In the genomic region with DNA sequence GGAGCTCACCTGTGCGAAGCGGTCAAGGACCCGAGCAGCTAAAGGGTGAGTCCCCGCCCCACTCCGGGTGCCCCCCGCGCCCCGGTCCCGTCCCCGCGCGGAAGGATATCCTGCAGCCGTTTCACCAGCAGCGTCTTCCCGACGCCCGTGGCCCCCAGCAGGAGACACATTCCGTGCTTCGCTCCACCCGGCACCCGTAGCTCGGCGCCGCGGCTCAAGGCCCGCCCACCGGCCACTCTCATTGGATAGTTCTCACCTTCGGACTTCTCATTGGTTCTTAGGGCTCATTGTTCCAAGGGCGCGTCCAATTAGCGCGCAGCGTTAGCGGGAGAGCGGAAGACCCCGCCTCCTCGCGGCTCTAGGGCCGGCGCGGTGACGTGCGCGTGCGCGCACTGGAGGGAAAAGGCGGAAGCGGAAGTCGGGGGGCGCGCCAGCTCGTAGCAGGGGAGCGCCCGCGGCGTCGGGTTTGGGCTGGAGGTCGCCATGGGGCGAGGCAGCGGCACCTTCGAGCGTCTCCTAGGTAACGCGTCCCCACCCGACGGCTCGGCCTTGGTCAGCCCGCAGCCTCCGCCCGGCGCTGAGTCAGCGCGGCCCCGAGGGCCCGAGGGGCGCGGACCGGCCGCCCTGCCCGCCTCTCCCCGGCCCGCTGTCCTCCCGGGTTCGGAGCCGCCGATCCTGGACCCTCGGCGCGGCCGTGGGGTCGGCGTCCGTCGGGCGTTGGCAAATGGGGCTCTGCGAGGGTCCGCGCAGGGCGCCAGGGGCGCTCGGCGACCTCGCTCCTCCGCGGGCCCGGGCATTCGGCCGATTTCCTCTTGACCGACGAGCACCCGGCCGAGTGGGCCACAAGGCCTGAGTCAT, we compare ENCODE assay signal across 8 cellular contexts. TPM values are rescaled to one million over a fixed set of nuclear protein-coding genes. Genes with fewer than 3 reads are reported as not detected.
A peak's percentile ranks its signal among the peaks of the same experiment; 100 is the strongest.
DNase-seq lines count a peak whose midpoint lies in the region; ATAC-seq and TF ChIP-seq lines count a peak whose summit lies in the region.

ARL16 (minus strand) TSS at position 214 of the 858 bp plus-strand sequence; CDS start at position 170, 44 bp downstream.
A gene with protein sequence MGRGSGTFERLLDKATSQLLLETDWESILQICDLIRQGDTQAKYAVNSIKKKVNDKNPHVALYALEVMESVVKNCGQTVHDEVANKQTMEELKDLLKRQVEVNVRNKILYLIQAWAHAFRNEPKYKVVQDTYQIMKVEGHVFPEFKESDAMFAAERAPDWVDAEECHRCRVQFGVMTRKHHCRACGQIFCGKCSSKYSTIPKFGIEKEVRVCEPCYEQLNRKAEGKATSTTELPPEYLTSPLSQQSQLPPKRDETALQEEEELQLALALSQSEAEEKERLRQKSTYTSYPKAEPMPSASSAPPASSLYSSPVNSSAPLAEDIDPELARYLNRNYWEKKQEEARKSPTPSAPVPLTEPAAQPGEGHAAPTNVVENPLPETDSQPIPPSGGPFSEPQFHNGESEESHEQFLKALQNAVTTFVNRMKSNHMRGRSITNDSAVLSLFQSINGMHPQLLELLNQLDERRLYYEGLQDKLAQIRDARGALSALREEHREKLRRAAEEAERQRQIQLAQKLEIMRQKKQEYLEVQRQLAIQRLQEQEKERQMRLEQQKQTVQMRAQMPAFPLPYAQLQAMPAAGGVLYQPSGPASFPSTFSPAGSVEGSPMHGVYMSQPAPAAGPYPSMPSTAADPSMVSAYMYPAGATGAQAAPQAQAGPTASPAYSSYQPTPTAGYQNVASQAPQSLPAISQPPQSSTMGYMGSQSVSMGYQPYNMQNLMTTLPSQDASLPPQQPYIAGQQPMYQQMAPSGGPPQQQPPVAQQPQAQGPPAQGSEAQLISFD (plus strand): TSS at position 428 of the 858 bp plus-strand sequence. CDS start 56 bp downstream, at position 484.

- H3K4me2 ChIP-seq in skeletal muscle satellite cell (ENCODE audit: low read length), result peak within 1 kb of the TSS; percentile 95

- H3K9ac ChIP-seq in iPS-18a (ENCODE audit: low read length) (peak within 1 kb of the TSS; percentile 91), skeletal muscle satellite cell (ENCODE audit: low read depth, low read length) (peak within 1 kb of the TSS; percentile 98)

- peak; percentile 95 for ATAC-seq in GM18870 (IDR thresholded peaks at IDR 0.05; ENCODE audit: unreplicated experiment)
- peak; percentile 89 for ATAC-seq in HG03135 (IDR thresholded peaks at IDR 0.05; ENCODE audit: unreplicated experiment)

- H3K36me3 ChIP-seq in ACC112 (ENCODE audit: insufficient read depth, low read length) (peaks cover 21% of the 10 kb centered on the region; the same call in 1 of the 2 replicates), breast epithelium (no peaks in the 10 kb centered on the region), iPS-18a (ENCODE audit: control insufficient read depth, low read depth, low read length) (peaks cover 25% of the 10 kb centered on the region), skeletal muscle satellite cell (ENCODE audit: insufficient read depth, low read length) (peaks cover 52% of the 10 kb centered on the region)

- no peak for TF ChIP-seq POLR2A in breast epithelium (IDR thresholded peaks at IDR 0.05)

- H3K27ac ChIP-seq in ACC112 (ENCODE audit: low read depth, low read length), result peak within 1 kb of the TSS; percentile 97
- peak within 1 kb of the TSS; percentile 91 for H3K27ac ChIP-seq in VCaP
- H3K27ac ChIP-seq in breast epithelium, result peak within 1 kb of the TSS; percentile 88 to 89
- H3K27ac ChIP-seq in iPS-18a (ENCODE audit: low read length), result peak within 1 kb of the TSS; percentile 53

- H3K9me3 ChIP-seq in breast epithelium (no peaks in the 10 kb centered on the region), iPS-18a (ENCODE audit: control insufficient read depth, low read depth, low read length) (no peaks in the 10 kb centered on the region), skeletal muscle satellite cell (replicated peaks; ENCODE audit: low read length) (no peaks in the 10 kb centered on the region)

- DNase-seq in NCI-H2196 treated with DMSO at 0.1 percent for 48 hours (lab: John Stamatoyannopoulos, UW; ENCODE audit: unreplicated experiment), result peak; percentile 99
- DNase-seq in breast epithelium (ENCODE audit: low spot score in 2 of 2), result peak; percentile 98 to 99

- H3K4me1 ChIP-seq in ACC112 (ENCODE audit: control insufficient read depth, insufficient read depth, low read length, unreplicated experiment) (peaks cover 14% of the 10 kb centered on the region), breast epithelium (peaks cover 14 to 28% of the 10 kb centered on the region in 2 donors), iPS-18a (ENCODE audit: control insufficient read depth, low read depth, low read length) (peaks cover 9% of the 10 kb centered on the region), skeletal muscle satellite cell (ENCODE audit: control insufficient read depth, insufficient read depth, low read length) (peaks cover 32% of the 10 kb centered on the region)

- intact Hi-C loops in breast epithelium (cut with DNase I; ENCODE audit: low total_unique reads), result no loop called here

- H2AFZ ChIP-seq in ACC112 (ENCODE audit: low read length, unreplicated experiment), result peak within 1 kb of the TSS; percentile 53

- TF ChIP-seq CTCF in VCaP (conservative IDR thresholded peaks at IDR 0.05) (no peak), breast epithelium (IDR thresholded peaks at IDR 0.05) (no peak)

- H3K27me3 ChIP-seq in ACC112 (ENCODE audit: insufficient read depth, low read length) (no peaks in the 10 kb centered on the region), breast epithelium (no peaks in the 10 kb centered on the region), iPS-18a (ENCODE audit: control insufficient read depth, insufficient read depth, low read length) (no peaks in the 10 kb centered on the region), skeletal muscle satellite cell (ENCODE audit: control insufficient read depth, insufficient read depth, low read length) (no peaks in the 10 kb centered on the region)

- H3K4me3 ChIP-seq in ACC112 (ENCODE audit: low read depth, low read length) (peak within 1 kb of the TSS; percentile 93), breast epithelium (peak within 1 kb of the TSS; percentile 73 to 100 (median 83)), iPS-18a (ENCODE audit: low read length) (peak within 1 kb of the TSS; percentile 91), skeletal muscle satellite cell (ENCODE audit: low read length) (peak within 1 kb of the TSS; percentile 86)

- H3K79me2 ChIP-seq in ACC112 (ENCODE audit: control insufficient read depth, insufficient read depth, low read length, unreplicated experiment), result peaks cover 63% of the 10 kb centered on the region

RNA-seq across cellular contexts. Expression of gene ARL16, which starts in this region (rescaled TPM):
- total RNA-seq in breast epithelium, result 10 to 100 TPM; 34.9 to 44.2 (median 37.5) TPM
- 14.4 and 24.7 TPM in 2 replicates for total RNA-seq in skeletal muscle satellite cell (2012; rRNA removed)

RNA-seq across cellular contexts. Expression of the second gene that starts in this region (rescaled TPM):
- 10 to 100 TPM; 61.0 to 75.0 (median 64.6) TPM for total RNA-seq in breast epithelium
- total RNA-seq in skeletal muscle satellite cell (2012; rRNA removed), result 106 and 108 TPM in 2 replicates

Comparison
In these comparisons a context has a peak if more than half of its experiments do, and no peak if none do; other contexts are left out.
1. Peak in every context shown above with its lines: DNase-seq, ATAC-seq, H3K4me3 ChIP-seq and H3K27ac ChIP-seq.